Comparison of ENCODE assay signal across 11 cellular contexts in genomic region chr3:126129408-126129891, GRCh38. TPM values are rescaled to one million over a fixed set of nuclear protein-coding genes. Genes with fewer than 3 reads are reported as not detected.
DNase-seq lines count a peak whose midpoint lies in the region; ATAC-seq and TF ChIP-seq lines count a peak whose summit lies in the region.
"Had no signal": no experiment of that assay in that cellular context is flagged by ENCODE, and none has a peak within 500 bp of the region (broad histone marks: within the 10 kb centered on the region; RNA-seq: fewer than 3 reads in every experiment).

No MANE protein-coding gene starts in this region.

- DNase-seq in H7 (peak; percentile 29), Peyer's patch (peak in 2 of 3 donors; percentile 43 to 44), fibroblast of pulmonary artery (ENCODE audit: low read depth) (peak; percentile 28), omental fat pad (ENCODE audit: low spot score) (peak; percentile 18), GM10266 (ENCODE audit: extremely low spot score) (no peak), NCI-H2081 (lab: John Stamatoyannopoulos, UW) (no peak)
- DNase-seq: activated CD4-positive, alpha-beta T cell treated with anti-CD3 and anti-CD28 coated beads, Interleukin-2, amount 50 U/mL, for 1 hour; anterior cingulate cortex; trophoblast cell had no signal

- no peak overlapping the region for H3K27ac ChIP-seq in Peyer's patch

- TF ChIP-seq CTCF in Peyer's patch (IDR thresholded peaks at IDR 0.05) = no peak
- TF ChIP-seq CTCF in fibroblast of pulmonary artery (IDR thresholded peaks at IDR 0.05; ENCODE audit: low read length, missing control alignments) = no peak
- no peak for TF ChIP-seq CTCF in omental fat pad (IDR thresholded peaks at IDR 0.05)
- no peak for TF ChIP-seq CTCF in GM10266 (IDR thresholded peaks at IDR 0.05; ENCODE audit: control insufficient read depth, insufficient read depth, low read depth, missing control alignments)

- H3K9me3 ChIP-seq in Peyer's patch = no peaks in the 10 kb centered on the region

- no peak overlapping the region for H3K4me3 ChIP-seq in H7 (ENCODE audit: insufficient read depth, low read depth, low read length)
- H3K4me3 ChIP-seq in Peyer's patch = no peak overlapping the region
- no peak overlapping the region for H3K4me3 ChIP-seq in fibroblast of pulmonary artery (replicated peaks; ENCODE audit: low read depth, low read length)

- no peaks in the 10 kb centered on the region for H3K4me1 ChIP-seq in Peyer's patch

- ATAC-seq in omental fat pad (ENCODE audit: low FRiP score) (no peak), GM21576 (IDR thresholded peaks at IDR 0.05; ENCODE audit: unreplicated experiment) (no peak), GM19395 (IDR thresholded peaks at IDR 0.05; ENCODE audit: unreplicated experiment) (no peak)

- H3K27me3 ChIP-seq in H7 (ENCODE audit: control insufficient read depth, insufficient read depth, low read length) (no peaks in the 10 kb centered on the region), Peyer's patch (no peaks in the 10 kb centered on the region)

- no peak for TF ChIP-seq POLR2A in Peyer's patch (IDR thresholded peaks at IDR 0.05)

- no peaks in the 10 kb centered on the region for H3K36me3 ChIP-seq in H7 (replicated peaks; ENCODE audit: control insufficient read depth, insufficient read depth, low read length)
- no peaks in the 10 kb centered on the region for H3K36me3 ChIP-seq in Peyer's patch

RNA-seq across cellular contexts. Expression of gene SLC41A3, which starts 45.5 kb away (rescaled TPM):
- 30.8 and 32.7 TPM in 2 replicates for total RNA-seq in H7 (2014; rRNA removed; shearing (Covaris generic))
- 10 to 100 TPM; 45.4 to 79.9 (median 58.5) TPM for total RNA-seq in Peyer's patch
- total RNA-seq in omental fat pad = 10 to 100 TPM; 34.5 to 62.3 (median 37.9) TPM

RNA-seq across cellular contexts. Expression of gene ALDH1L1, which starts 50.9 kb away (rescaled TPM):
- total RNA-seq in H7 (2014; rRNA removed; shearing (Covaris generic)) = 0.15 and 0.28 TPM in 2 replicates
- 10 to 100 TPM in 1 of 4 donors, 1 to 10 TPM in 3; 2.0 to 14.2 (median 4.6) TPM for total RNA-seq in Peyer's patch
- 100 to 1,000 TPM; 125 to 176 (median 150) TPM for total RNA-seq in omental fat pad

Comparison
In these comparisons a context has a peak if more than half of its experiments do, and no peak if none do; other contexts are left out.
1. DNase-seq: peak in H7 (single experiment), Peyer's patch (2 of 3), fibroblast of pulmonary artery (single experiment) and omental fat pad (single experiment); none in GM10266 (single experiment) and NCI-H2081 (0 of 2).
2. RNA of gene ALDH1L1, which starts 50.9 kb away (total RNA-seq): 125 to 176 TPM in omental fat pad; 2.0 to 14.2 TPM in Peyer's patch and 0.15 to 0.28 TPM in H7; every median in the first group is over 4 times any median in the second.